ENCODE assay signal across 1 cellular context in the genomic region with DNA sequence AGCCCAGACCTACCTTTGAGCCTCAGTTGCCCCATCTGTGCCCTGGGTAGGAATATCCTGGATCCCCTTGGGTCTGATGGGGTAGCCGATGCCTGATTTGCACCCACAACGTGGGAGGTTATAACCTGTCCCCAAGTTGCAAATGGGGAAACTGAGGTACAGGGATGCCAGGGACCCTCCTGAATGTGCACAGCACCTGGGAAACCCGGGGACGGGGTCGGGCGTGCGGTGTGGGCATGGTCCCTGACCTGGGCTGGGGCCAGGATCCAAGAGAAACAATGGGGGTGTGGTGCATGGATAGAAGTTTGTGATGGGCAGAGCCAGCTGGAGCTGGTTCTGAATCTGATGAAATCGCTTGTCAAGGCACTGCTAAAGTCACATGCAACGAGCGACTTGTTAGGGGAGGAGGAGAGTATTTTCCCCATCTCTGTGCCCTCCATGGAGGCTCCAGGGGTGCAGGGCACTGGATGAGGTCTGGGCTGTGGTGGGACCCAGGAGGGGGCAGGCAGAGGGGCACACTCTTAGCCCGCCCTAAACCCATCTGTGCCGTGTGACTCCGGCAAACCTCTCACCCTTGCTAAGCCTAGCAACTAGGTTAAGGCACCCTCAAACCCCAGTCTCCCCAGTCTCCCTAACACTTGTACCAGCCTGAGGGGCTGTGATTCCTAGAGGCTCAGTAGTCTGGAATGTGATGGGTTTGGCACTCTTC.
TF ChIP-seq lines count a peak whose summit lies in the region.

No MANE protein-coding gene starts in this region.

TF ChIP-seq in IMR-90, 13 proteins besides CTCF, POLR2A, EP300 and RAD21:
- TF ChIP-seq, protein P1, sequence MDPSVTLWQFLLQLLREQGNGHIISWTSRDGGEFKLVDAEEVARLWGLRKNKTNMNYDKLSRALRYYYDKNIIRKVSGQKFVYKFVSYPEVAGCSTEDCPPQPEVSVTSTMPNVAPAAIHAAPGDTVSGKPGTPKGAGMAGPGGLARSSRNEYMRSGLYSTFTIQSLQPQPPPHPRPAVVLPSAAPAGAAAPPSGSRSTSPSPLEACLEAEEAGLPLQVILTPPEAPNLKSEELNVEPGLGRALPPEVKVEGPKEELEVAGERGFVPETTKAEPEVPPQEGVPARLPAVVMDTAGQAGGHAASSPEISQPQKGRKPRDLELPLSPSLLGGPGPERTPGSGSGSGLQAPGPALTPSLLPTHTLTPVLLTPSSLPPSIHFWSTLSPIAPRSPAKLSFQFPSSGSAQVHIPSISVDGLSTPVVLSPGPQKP (IDR thresholded peaks at IDR 0.05; ENCODE audit: borderline replicate concordance, low read depth, low read length): no peak
